ENCODE assay signal across 7 cellular contexts in the genomic region with DNA sequence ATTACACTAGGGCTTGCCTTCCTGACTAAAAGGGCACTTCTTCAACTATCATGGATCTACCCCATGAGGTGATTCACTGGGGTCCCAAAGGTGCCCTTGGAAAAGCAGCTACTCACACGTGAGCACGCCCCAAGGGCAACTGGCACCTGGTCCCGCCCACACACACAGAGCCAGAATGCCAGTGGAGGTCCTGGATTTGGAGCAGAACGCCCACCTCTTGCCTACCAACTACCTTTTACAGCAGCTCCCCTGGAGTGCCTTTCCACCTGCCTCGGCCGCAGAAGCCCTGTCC. TPM values are rescaled to one million over a fixed set of nuclear protein-coding genes. Genes with fewer than 3 reads are reported as not detected.
DNase-seq lines count a peak whose midpoint lies in the region; ATAC-seq and TF ChIP-seq lines count a peak whose summit lies in the region.

No MANE protein-coding gene starts in this region.

- peak overlapping the region; percentile 72 for H3K4me2 ChIP-seq in GM23338

- peaks cover 19% of the 10 kb centered on the region for H3K4me1 ChIP-seq in GM23338 (ENCODE audit: insufficient read depth)
- peaks cover 16% of the 10 kb centered on the region for H3K4me1 ChIP-seq in iPS-15b (ENCODE audit: control insufficient read depth, insufficient read depth, low read length)

- H3K27me3 Mint-ChIP-seq in GM23338 (ENCODE audit: insufficient read depth, low read depth, poor library complexity), result peaks cover 30% of the 10 kb centered on the region
- H3K27me3 Mint-ChIP-seq in T-helper 2 cell treated with Interferon-gamma antibody and Interleukin-4, amounts not matched to agents 5 μg/mL and 100 μg/mL, for 36 hours (ENCODE audit: low read depth), result peaks cover 10% of the 10 kb centered on the region

- H3K27ac Mint-ChIP-seq in GM23338, result no peak overlapping the region
- H3K27ac Mint-ChIP-seq in T-helper 2 cell treated with Interferon-gamma antibody and Interleukin-4, amounts not matched to agents 5 μg/mL and 100 μg/mL, for 36 hours, result peak overlapping the region; percentile 74

- H3K4me3 ChIP-seq in GM23338 (peak overlapping the region; percentile 87; the same call in 1 of the 2 replicates), iPS-15b (ENCODE audit: low read depth, low read length) (peak overlapping the region; percentile 16), skin epidermis (peak overlapping the region in 4 of 7 experiments; percentile 60 to 67 (median 65))

- H2AFZ ChIP-seq in GM23338, result peak overlapping the region; percentile 87; the same call in 1 of the 2 replicates

- H3K4me3 Mint-ChIP-seq in GM23338, result no peak overlapping the region
- H3K4me3 Mint-ChIP-seq in T-helper 2 cell treated with Interferon-gamma antibody and Interleukin-4, amounts not matched to agents 5 μg/mL and 100 μg/mL, for 36 hours, result peak overlapping the region; percentile 88

- no peaks in the 10 kb centered on the region for H3K36me3 ChIP-seq in GM23338 (ENCODE audit: insufficient read depth)
- no peaks in the 10 kb centered on the region for H3K36me3 ChIP-seq in iPS-15b (ENCODE audit: control insufficient read depth, insufficient read depth, low read length)

- H3K27me3 ChIP-seq in GM23338 (ENCODE audit: insufficient read depth) (peaks cover 11% of the 10 kb centered on the region), iPS-15b (ENCODE audit: control insufficient read depth, insufficient read depth, low read length) (peaks cover 18% of the 10 kb centered on the region)

- H3K9me3 Mint-ChIP-seq in GM23338, result peaks cover 5% of the 10 kb centered on the region; the same call in 2 of the 3 replicates
- no peaks in the 10 kb centered on the region for H3K9me3 Mint-ChIP-seq in T-helper 2 cell treated with Interferon-gamma antibody and Interleukin-4, amounts not matched to agents 5 μg/mL and 100 μg/mL, for 36 hours

- DNase-seq in GM23338 (ENCODE audit: low spot score) (no peak), RPMI8226 (no peak), DMS53 (lab: John Stamatoyannopoulos, UW) (no peak), NCI-H345 (lab: John Stamatoyannopoulos, UW) (no peak)
- DNase-seq in T-helper 2 cell treated with Interferon-gamma antibody and Interleukin-4, amounts not matched to agents 5 μg/mL and 100 μg/mL, for 36 hours (ENCODE audit: low spot score), result no peak

- H3K79me2 ChIP-seq in GM23338 (replicated peaks; ENCODE audit: insufficient read depth), result peaks cover 26% of the 10 kb centered on the region

- no peak for TF ChIP-seq CTCF in GM23338 (conservative IDR thresholded peaks at IDR 0.05; ENCODE audit: low read depth in 2 of 2)

- H3K27ac ChIP-seq in GM23338 (ENCODE audit: low read depth) (no peak overlapping the region), skin epidermis (peak overlapping the region in 19 of 21 experiments; percentile 39 to 87 (median 77))

- peaks cover 1% of the 10 kb centered on the region; the same call in 1 of the 2 replicates for H4K20me1 ChIP-seq in GM23338 (replicated peaks; ENCODE audit: insufficient read depth)

- H3K9me2 ChIP-seq in GM23338 (ENCODE audit: insufficient read depth), result no peaks in the 10 kb centered on the region; the same call in 1 of the 2 replicates

- peaks cover 20% of the 10 kb centered on the region for H3K4me1 Mint-ChIP-seq in GM23338
- H3K4me1 Mint-ChIP-seq in T-helper 2 cell treated with Interferon-gamma antibody and Interleukin-4, amounts not matched to agents 5 μg/mL and 100 μg/mL, for 36 hours (ENCODE audit: low read depth), result peaks cover 29% of the 10 kb centered on the region

- no peak overlapping the region for H3K9ac ChIP-seq in iPS-15b (ENCODE audit: low read depth, low read length)

- no peaks in the 10 kb centered on the region for H3K9me3 ChIP-seq in iPS-15b (ENCODE audit: control insufficient read depth, insufficient read depth, low read length)

- peaks cover 5% of the 10 kb centered on the region; the same call in 2 of the 3 replicates for H3K36me3 Mint-ChIP-seq in GM23338 (ENCODE audit: low read depth)
- H3K36me3 Mint-ChIP-seq in T-helper 2 cell treated with Interferon-gamma antibody and Interleukin-4, amounts not matched to agents 5 μg/mL and 100 μg/mL, for 36 hours (ENCODE audit: low read depth), result no peaks in the 10 kb centered on the region

- no peak for ATAC-seq in GM23338

- no peaks in the 10 kb centered on the region for H3F3A ChIP-seq in GM23338 (replicated peaks; ENCODE audit: low read depth)

TF ChIP-seq in GM23338, 12 proteins besides CTCF, POLR2A, EP300 and RAD21:
- no peak for TF ChIP-seq EZH2phosphoT487 (IDR thresholded peaks at IDR 0.05; ENCODE audit: unreplicated experiment)

RNA-seq across cellular contexts. Expression of gene CTDSPL, which starts 1.8 kb away (rescaled TPM):
- 41.2 and 42.0 TPM in 2 replicates for total RNA-seq in GM23338 (2014; rRNA removed; shearing (Covaris generic))
- polyA plus RNA-seq in GM23338 (2016; fragmentation: Nextera tagmentation; extraction: Ambion mirVana), result 23.2 and 23.8 TPM in 2 replicates

Comparison
In these comparisons a context has a peak if more than half of its experiments do, and no peak if none do; other contexts are left out.
1. H3K4me3 ChIP-seq: peak in every context shown above with its lines; median percentile 87 in GM23338; 65 in skin epidermis; 16 in iPS-15b.